Comparison of ENCODE assay signal across 1 cellular context in the genomic region with DNA sequence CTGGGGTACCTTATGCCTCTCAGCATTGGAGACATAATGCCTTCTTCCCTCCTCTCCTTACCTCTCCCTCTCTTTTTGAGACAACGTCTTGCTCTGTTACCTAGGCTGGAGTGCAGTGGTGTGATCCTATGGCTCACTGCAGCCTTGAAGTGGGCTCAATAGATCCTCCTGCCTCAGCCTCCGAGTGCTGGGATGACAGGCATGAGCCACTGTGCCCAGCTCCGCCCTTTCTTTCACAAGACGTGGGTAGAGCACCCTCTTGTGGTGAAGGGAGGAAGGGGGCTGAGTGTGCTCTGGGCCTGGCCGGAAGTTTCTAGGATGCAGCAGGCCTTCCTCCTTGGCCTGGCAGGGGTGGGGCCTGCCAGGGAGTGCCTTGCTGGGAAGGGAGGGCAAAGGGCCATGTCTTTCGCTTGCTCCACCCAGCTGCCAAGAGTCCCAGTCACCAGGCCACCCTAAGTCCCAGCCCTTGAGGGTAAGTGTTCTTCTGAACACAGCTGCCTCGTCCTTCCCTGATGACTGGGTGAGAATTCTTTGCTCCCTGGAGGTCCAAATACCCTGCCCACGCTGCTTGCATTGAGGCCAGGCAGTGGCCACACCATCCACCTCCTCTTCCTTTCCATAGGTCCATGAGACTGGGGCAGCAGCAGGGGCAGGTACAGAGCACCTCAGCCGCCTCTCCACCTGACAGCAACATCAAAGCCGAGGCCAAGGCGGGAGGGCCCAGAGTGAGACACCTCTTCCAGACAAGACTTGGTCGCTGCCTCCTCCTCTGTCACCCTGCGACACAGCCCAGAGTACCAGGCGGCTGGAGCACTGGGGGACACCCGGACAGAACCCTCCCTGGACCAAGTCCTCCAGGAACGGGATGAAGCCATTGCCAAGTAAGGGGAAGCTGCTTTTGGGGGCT.
TF ChIP-seq lines count a peak whose summit lies in the region.

No MANE protein-coding gene starts in this region.

TF ChIP-seq in K562, 482 proteins besides CTCF, POLR2A, EP300 and RAD21 (continued from another document and continues in another):
- TF ChIP-seq E4F1 (CRISPR knock-in tag; IDR thresholded peaks at IDR 0.05; ENCODE audit: borderline replicate concordance) (no peak), SNIP1 (IDR thresholded peaks at IDR 0.05; ENCODE audit: low read depth) (no peak), ZBTB8A (IDR thresholded peaks at IDR 0.05; ENCODE audit: partially characterized antibody) (no peak), SIRT6 (IDR thresholded peaks at IDR 0.05; ENCODE audit: low read depth, low read length) (no peak), RHOXF2B (CRISPR knock-in tag; conservative IDR thresholded peaks at IDR 0.05) (peak; percentile 81; the same call in 1 of the 2 replicates), KDM4B (IDR thresholded peaks at IDR 0.05; ENCODE audit: borderline replicate concordance in 2 of 2, low read depth in 1 of 2) (0 out of 4 replicates have a peak, but pooled peaks of 1 of the 2 experiments have one; percentile 47), ZNF507 (tag; conservative IDR thresholded peaks at IDR 0.05) (no peak), KLF13 (tag; IDR thresholded peaks at IDR 0.05; ENCODE audit: borderline replicate concordance, low read depth) (no peak), ZNF217 (CRISPR knock-in tag; IDR thresholded peaks at IDR 0.05) (no peak), RAD51 (IDR thresholded peaks at IDR 0.05; ENCODE audit: borderline replicate concordance, low read depth) (no peak), MEF2A (IDR thresholded peaks at IDR 0.05; ENCODE audit: control insufficient read depth, low read depth, low read length) (no peak; the same call in 1 of the 2 replicates), BHLHE40 (IDR thresholded peaks at IDR 0.05; ENCODE audit: low read length) (peak; percentile 60), TAF7 (tag; IDR thresholded peaks at IDR 0.05) (no peak), EZH2 (IDR thresholded peaks at IDR 0.05; ENCODE audit: borderline replicate concordance, low read depth, low read length) (no peak), CHD4 (IDR thresholded peaks at IDR 0.05; ENCODE audit: insufficient read depth, insufficient replicate concordance, low read depth, low read length, poor library complexity, severe bottlenecking) (no peak), AFF4 (CRISPR knock-in tag; IDR thresholded peaks at IDR 0.05) (no peak), CBX2 (IDR thresholded peaks at IDR 0.05; ENCODE audit: insufficient read depth, low read length, poor library complexity, severe bottlenecking) (no peak), CBX1 (IDR thresholded peaks at IDR 0.05; ENCODE audit: low read depth) (peak; percentile 10; the same call in 1 of the 2 replicates), SIX5 (IDR thresholded peaks at IDR 0.05; ENCODE audit: borderline replicate concordance in 1 of 2, insufficient read depth in 1 of 2, low read depth in 1 of 2, low read length in 2 of 2) (no peak), ZNF586 (CRISPR knock-in tag; conservative IDR thresholded peaks at IDR 0.05) (no peak), C11orf30 (IDR thresholded peaks at IDR 0.05; ENCODE audit: low read depth) (no peak), CTCFL (IDR thresholded peaks at IDR 0.05; ENCODE audit: borderline replicate concordance, insufficient read depth, low read depth, low read length, poor library complexity, severe bottlenecking) (peak; percentile 85), ILK (tag; IDR thresholded peaks at IDR 0.05; ENCODE audit: borderline replicate concordance, low read depth) (no peak), ETS2 (tag; IDR thresholded peaks at IDR 0.05; ENCODE audit: borderline replicate concordance, poor library complexity, severe bottlenecking) (no peak), KAT8 (IDR thresholded peaks at IDR 0.05; ENCODE audit: low read depth) (no peak), MEF2D (tag; conservative IDR thresholded peaks at IDR 0.05; ENCODE audit: low read depth) (no peak), CBX3 (IDR thresholded peaks at IDR 0.05; ENCODE audit: borderline replicate concordance in 1 of 2, low read length in 2 of 2) (peak in 1 of 2 experiments; percentile 63; a peak in 2 of 3 replicates), SLC30A9 (CRISPR knock-in tag; IDR thresholded peaks at IDR 0.05) (no peak), ZNF12 (CRISPR knock-in tag; IDR thresholded peaks at IDR 0.05) (peak; percentile 40; the same call in 1 of the 2 replicates), SMC3 (conservative IDR thresholded peaks at IDR 0.05; ENCODE audit: insufficient read depth, low read depth, low read length) (peak; percentile 92), FOXK1 (CRISPR knock-in tag; IDR thresholded peaks at IDR 0.05; ENCODE audit: borderline replicate concordance) (no peak), NR1H2 (CRISPR knock-in tag; IDR thresholded peaks at IDR 0.05) (peak; percentile 53; the same call in 1 of the 2 replicates)
- TF ChIP-seq, protein P1, sequence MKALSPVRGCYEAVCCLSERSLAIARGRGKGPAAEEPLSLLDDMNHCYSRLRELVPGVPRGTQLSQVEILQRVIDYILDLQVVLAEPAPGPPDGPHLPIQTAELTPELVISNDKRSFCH (CRISPR knock-in tag; IDR thresholded peaks at IDR 0.05): no peak
- TF ChIP-seq, protein P1 (tag; IDR thresholded peaks at IDR 0.05): no peak
- TF ChIP-seq, protein P2, sequence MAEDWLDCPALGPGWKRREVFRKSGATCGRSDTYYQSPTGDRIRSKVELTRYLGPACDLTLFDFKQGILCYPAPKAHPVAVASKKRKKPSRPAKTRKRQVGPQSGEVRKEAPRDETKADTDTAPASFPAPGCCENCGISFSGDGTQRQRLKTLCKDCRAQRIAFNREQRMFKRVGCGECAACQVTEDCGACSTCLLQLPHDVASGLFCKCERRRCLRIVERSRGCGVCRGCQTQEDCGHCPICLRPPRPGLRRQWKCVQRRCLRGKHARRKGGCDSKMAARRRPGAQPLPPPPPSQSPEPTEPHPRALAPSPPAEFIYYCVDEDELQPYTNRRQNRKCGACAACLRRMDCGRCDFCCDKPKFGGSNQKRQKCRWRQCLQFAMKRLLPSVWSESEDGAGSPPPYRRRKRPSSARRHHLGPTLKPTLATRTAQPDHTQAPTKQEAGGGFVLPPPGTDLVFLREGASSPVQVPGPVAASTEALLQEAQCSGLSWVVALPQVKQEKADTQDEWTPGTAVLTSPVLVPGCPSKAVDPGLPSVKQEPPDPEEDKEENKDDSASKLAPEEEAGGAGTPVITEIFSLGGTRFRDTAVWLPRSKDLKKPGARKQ (CRISPR knock-in tag; IDR thresholded peaks at IDR 0.05): no peak
- TF ChIP-seq, protein P3, sequence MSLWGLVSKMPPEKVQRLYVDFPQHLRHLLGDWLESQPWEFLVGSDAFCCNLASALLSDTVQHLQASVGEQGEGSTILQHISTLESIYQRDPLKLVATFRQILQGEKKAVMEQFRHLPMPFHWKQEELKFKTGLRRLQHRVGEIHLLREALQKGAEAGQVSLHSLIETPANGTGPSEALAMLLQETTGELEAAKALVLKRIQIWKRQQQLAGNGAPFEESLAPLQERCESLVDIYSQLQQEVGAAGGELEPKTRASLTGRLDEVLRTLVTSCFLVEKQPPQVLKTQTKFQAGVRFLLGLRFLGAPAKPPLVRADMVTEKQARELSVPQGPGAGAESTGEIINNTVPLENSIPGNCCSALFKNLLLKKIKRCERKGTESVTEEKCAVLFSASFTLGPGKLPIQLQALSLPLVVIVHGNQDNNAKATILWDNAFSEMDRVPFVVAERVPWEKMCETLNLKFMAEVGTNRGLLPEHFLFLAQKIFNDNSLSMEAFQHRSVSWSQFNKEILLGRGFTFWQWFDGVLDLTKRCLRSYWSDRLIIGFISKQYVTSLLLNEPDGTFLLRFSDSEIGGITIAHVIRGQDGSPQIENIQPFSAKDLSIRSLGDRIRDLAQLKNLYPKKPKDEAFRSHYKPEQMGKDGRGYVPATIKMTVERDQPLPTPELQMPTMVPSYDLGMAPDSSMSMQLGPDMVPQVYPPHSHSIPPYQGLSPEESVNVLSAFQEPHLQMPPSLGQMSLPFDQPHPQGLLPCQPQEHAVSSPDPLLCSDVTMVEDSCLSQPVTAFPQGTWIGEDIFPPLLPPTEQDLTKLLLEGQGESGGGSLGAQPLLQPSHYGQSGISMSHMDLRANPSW (CRISPR knock-in tag; IDR thresholded peaks at IDR 0.05): 0 out of 2 replicates have a peak, but pooled peaks have one; percentile 40
- TF ChIP-seq, protein P4, sequence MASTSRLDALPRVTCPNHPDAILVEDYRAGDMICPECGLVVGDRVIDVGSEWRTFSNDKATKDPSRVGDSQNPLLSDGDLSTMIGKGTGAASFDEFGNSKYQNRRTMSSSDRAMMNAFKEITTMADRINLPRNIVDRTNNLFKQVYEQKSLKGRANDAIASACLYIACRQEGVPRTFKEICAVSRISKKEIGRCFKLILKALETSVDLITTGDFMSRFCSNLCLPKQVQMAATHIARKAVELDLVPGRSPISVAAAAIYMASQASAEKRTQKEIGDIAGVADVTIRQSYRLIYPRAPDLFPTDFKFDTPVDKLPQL (IDR thresholded peaks at IDR 0.05; ENCODE audit: extremely low read depth, insufficient read length): no peak
- TF ChIP-seq, protein P5, sequence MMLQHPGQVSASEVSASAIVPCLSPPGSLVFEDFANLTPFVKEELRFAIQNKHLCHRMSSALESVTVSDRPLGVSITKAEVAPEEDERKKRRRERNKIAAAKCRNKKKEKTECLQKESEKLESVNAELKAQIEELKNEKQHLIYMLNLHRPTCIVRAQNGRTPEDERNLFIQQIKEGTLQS (IDR thresholded peaks at IDR 0.05): 0 out of 2 replicates have a peak, but pooled peaks have one; percentile 17
- TF ChIP-seq, protein P5 (CRISPR knock-in tag; conservative IDR thresholded peaks at IDR 0.05): peak; percentile 74
